ENCODE assay signal across 8 cellular contexts in genomic region chr11:45848654-45849081, GRCh38. TPM values are rescaled to one million over a fixed set of nuclear protein-coding genes. Genes with fewer than 3 reads are reported as not detected.
A peak's percentile ranks its signal among the peaks of the same experiment; 100 is the strongest.
DNase-seq lines count a peak whose midpoint lies in the region; ATAC-seq and TF ChIP-seq lines count a peak whose summit lies in the region.

No MANE protein-coding gene starts in this region.

- H3K36me3 ChIP-seq in left ventricle myocardium inferior (no peaks in the 10 kb centered on the region), vagina (no peaks in the 10 kb centered on the region)

- H3K4me1 Mint-ChIP-seq in MCF 10A (ENCODE audit: insufficient read depth, unreplicated experiment): peaks cover 11% of the 10 kb centered on the region

- TF ChIP-seq POLR2A in vagina (IDR thresholded peaks at IDR 0.05): no peak

- TF ChIP-seq CTCF in left ventricle myocardium inferior (IDR thresholded peaks at IDR 0.05; ENCODE audit: borderline replicate concordance): no peak
- TF ChIP-seq CTCF in MCF 10A (IDR thresholded peaks at IDR 0.05; ENCODE audit: unreplicated experiment): no peak
- TF ChIP-seq CTCF in vagina (IDR thresholded peaks at IDR 0.05): no peak

- intact Hi-C loops in left ventricle myocardium inferior (cut with micrococcal nuclease): no loop called here
- intact Hi-C loops in Right ventricle myocardium superior (cut with DNase I): loop anchor here (10.0 kb wide), 1 partner anchor 156 kb away; no protein-coding TSS in a partner anchor
- intact Hi-C loops in MCF 10A (cut with micrococcal nuclease): loop anchor here (10.0 kb wide), 1 partner anchor 46 kb away; no protein-coding TSS in a partner anchor
- intact Hi-C loops in vagina (cut with DNase I): loop anchor here (5.0 kb wide), 1 partner anchor 69 kb away; the partner anchor contains the start of gene PEX16

- CTCF ChIA-PET in MCF 10A (lab: Yijun Ruan, JAX): no interaction called here

- H3K4me3 ChIP-seq in left ventricle myocardium inferior: peak overlapping the region; percentile 91
- peak overlapping the region; percentile 88 to 98 for H3K4me3 ChIP-seq in vagina

- DNase-seq in left ventricle myocardium inferior (no peak), Right ventricle myocardium superior (no peak), MCF 10A (ENCODE audit: unreplicated experiment) (no peak), mucosa of gallbladder (ENCODE audit: low spot score) (peak; percentile 34), vagina (ENCODE audit: extremely low spot score in 2 of 2) (no peak), midbrain (lab: John Stamatoyannopoulos, UW) (no peak), SW 1271 (lab: John Stamatoyannopoulos, UW) (no peak)

- H3K27me3 ChIP-seq in left ventricle myocardium inferior (ENCODE audit: low read depth): no peaks in the 10 kb centered on the region
- H3K27me3 ChIP-seq in vagina: no peaks in the 10 kb centered on the region

- H3K4me1 ChIP-seq in left ventricle myocardium inferior: peaks cover 77% of the 10 kb centered on the region
- H3K4me1 ChIP-seq in vagina: peaks cover 63% of the 10 kb centered on the region

- peak overlapping the region; percentile 66 for H3K27ac Mint-ChIP-seq in MCF 10A (ENCODE audit: low read depth, unreplicated experiment)

- no peaks in the 10 kb centered on the region for H3K9me3 Mint-ChIP-seq in MCF 10A (ENCODE audit: unreplicated experiment)

- POLR2A ChIA-PET in MCF 10A (lab: Yijun Ruan, JAX): interaction anchor here (1.4 to 3.5 kb wide), 4 partner anchors 9 to 82 kb away, joined by 4 to 24 read pairs (median 14); no protein-coding TSS in a partner anchor

- BruUV-seq in MCF 10A (replicated peaks; lab: Mats Ljungman, UMichigan): no TSS peak

- H3K27ac ChIP-seq in left ventricle myocardium inferior (replicated peaks) (peak overlapping the region; percentile 99), vagina (peak overlapping the region; percentile 84)

- H3K9me3 ChIP-seq in left ventricle myocardium inferior (replicated peaks) (no peaks in the 10 kb centered on the region), vagina (no peaks in the 10 kb centered on the region)

- peak overlapping the region; percentile 75 for H3K4me3 Mint-ChIP-seq in MCF 10A (ENCODE audit: unreplicated experiment)

- H3K36me3 Mint-ChIP-seq in MCF 10A (ENCODE audit: insufficient read depth, unreplicated experiment): peaks cover 6% of the 10 kb centered on the region

- no peaks in the 10 kb centered on the region for H3K27me3 Mint-ChIP-seq in MCF 10A (ENCODE audit: insufficient read depth, unreplicated experiment)

- no peak for ATAC-seq in Right ventricle myocardium superior (ENCODE audit: poor library complexity)
- no peak for ATAC-seq in GM19328 (IDR thresholded peaks at IDR 0.05; ENCODE audit: unreplicated experiment)

RNA-seq across cellular contexts. Expression of gene CRY2, which starts 1.4 kb away (rescaled TPM):
- 62.2 TPM for total RNA-seq in left ventricle myocardium inferior
- total RNA-seq in Right ventricle myocardium superior: 68.3 TPM
- total RNA-seq in MCF 10A (2022): 8.1 and 8.6 TPM in 2 replicates
- 61.9 TPM for total RNA-seq in mucosa of gallbladder
- 54.3 TPM for total RNA-seq in vagina

RNA-seq across cellular contexts. Expression of gene MAPK8IP1, which starts 36.8 kb away (rescaled TPM):
- total RNA-seq in left ventricle myocardium inferior (4.6 TPM), Right ventricle myocardium superior (4.5 TPM), MCF 10A (2022) (1.8 and 2.2 TPM in 2 replicates), mucosa of gallbladder (16.3 TPM), vagina (7.1 TPM)

RNA-seq across cellular contexts. Expression of gene SLC35C1, which starts 43.7 kb away (rescaled TPM):
- total RNA-seq in left ventricle myocardium inferior (5.7 TPM), Right ventricle myocardium superior (5.8 TPM), MCF 10A (2022) (11.9 and 14.4 TPM in 2 replicates), mucosa of gallbladder (32.6 TPM), vagina (16.7 TPM)

RNA-seq across cellular contexts. Expression of gene FREY1, which starts 58.4 kb away (rescaled TPM):
- total RNA-seq in left ventricle myocardium inferior (not detected), Right ventricle myocardium superior (not detected), MCF 10A (2022) (1.0 and 1.3 TPM in 2 replicates), mucosa of gallbladder (not detected), vagina (not detected)
